ENCODE assay signal across 8 cellular contexts in the genomic region with DNA sequence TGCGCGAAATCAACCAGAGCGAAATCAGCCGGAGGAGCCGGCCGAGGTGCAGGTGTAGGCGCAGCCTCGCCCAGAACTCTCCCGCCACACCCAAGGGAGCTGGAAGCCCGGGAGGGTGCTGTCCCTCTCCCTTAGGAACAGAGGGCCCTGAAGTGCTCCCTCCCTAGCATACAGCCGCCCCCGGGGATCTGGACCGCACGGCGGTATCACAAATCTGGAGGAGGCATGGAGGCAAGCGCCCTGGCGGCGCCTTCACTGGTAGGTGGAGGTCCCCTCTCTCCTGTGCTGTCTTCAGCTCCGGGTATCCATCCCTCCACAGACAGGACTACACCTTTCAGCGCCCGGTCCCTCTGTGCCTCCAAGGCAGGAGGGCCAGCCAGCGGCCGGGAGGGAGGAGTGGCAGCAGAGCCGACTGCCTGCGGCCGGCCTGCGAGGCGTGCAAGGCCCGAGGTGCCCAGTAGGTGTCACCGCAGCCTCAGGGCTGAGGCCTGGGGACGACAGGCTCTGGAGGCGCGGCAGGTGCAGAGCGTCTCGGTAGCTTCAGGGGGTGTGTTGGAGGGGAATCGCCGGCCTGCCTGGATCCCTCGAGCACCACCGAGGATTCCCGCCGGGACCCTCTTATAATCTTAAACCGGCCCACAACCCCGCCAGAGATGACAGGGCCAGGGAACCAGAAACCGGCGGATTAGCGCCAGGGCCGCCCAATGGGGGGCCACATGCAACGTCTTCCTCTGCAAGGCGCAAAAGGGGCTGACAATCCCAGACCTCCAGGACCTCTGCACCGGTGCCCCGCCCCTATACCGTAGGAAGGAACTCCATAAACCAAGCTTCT. TPM values are rescaled to one million over a fixed set of nuclear protein-coding genes. Genes with fewer than 3 reads are reported as not detected.
A peak's percentile ranks its signal among the peaks of the same experiment; 100 is the strongest.
DNase-seq lines count a peak whose midpoint lies in the region; ATAC-seq, FAIRE-seq and TF ChIP-seq lines count a peak whose summit lies in the region.

No MANE protein-coding gene starts in this region.

- DNase-seq in GM13976 (ENCODE audit: low spot score): peak; percentile 94
- DNase-seq in NCI-H2029 (lab: John Stamatoyannopoulos, UW): peak; percentile 41
- peak; percentile 44 for DNase-seq in mammary epithelial cell
- peak; percentile 90 for DNase-seq in kidney
- peak; percentile 50 to 53 for DNase-seq in stimulated activated CD4-positive, alpha-beta T cell treated with anti-CD3 and anti-CD28 coated beads, Interleukin-1b, Interleukin-23, amount 100 ng/mL, for 1 hour (ENCODE audit: low read depth in 2 of 2)
- DNase-seq in NK-92 (lab: John Stamatoyannopoulos, UW; ENCODE audit: unreplicated experiment): no peak

- in situ Hi-C loops in GM13976 (cut with MboI; ENCODE audit: low sequenced_read_pairs, unreplicated experiment) (no loop called here), mammary epithelial cell (cut with MboI; ENCODE audit: low sequenced_read_pairs in 2 of 2) (no loop called here)

- H3K4me1 ChIP-seq in mammary epithelial cell (ENCODE audit: insufficient read depth, low read length): peaks cover 24% of the 10 kb centered on the region
- H3K4me1 ChIP-seq in kidney (ENCODE audit: control insufficient read depth in 1 of 2, insufficient read depth in 1 of 2, low read depth in 1 of 2, low read length in 2 of 2): peaks cover 6 to 14% of the 10 kb centered on the region in 2 donors

- dilution Hi-C loops in mammary epithelial cell (cut with HindIII; ENCODE audit: low sequenced_read_pairs): no loop called here

- 9% methylated on average over 17 of the region's 52 CpGs for WGBS in mammary epithelial cell (ENCODE audit: low coverage, missing lambda C conversion rate)

- CTCF ChIA-PET in mammary epithelial cell (lab: Charles Lee; ENCODE audit: low non-redundant PET): interaction anchor here (0.9 to 1.0 kb wide), 2 partner anchors 46 to 97 kb away, joined by 3 to 6 read pairs; no protein-coding TSS in a partner anchor

- H3K9ac ChIP-seq in mammary epithelial cell (ENCODE audit: insufficient read depth, low read length) (no peak overlapping the region), kidney (ENCODE audit: low read length in 2 of 2) (no peak overlapping the region)

- H3K36me3 ChIP-seq in mammary epithelial cell (ENCODE audit: insufficient read depth, low read length) (no peaks in the 10 kb centered on the region), kidney (ENCODE audit: control insufficient read depth in 1 of 2, insufficient read depth in 2 of 2, low read length in 2 of 2) (peaks cover 0 to 3% of the 10 kb centered on the region in 2 donors)

- H2AFZ ChIP-seq in mammary epithelial cell (ENCODE audit: low read depth, low read length): no peak overlapping the region

- H3K27ac ChIP-seq in mammary epithelial cell (ENCODE audit: insufficient read depth, low read depth, low read length) (no peak overlapping the region), kidney (ENCODE audit: low read depth in 2 of 2, low read length in 2 of 2) (no peak overlapping the region)

- peaks cover 4% of the 10 kb centered on the region for H4K20me1 ChIP-seq in mammary epithelial cell (ENCODE audit: insufficient read depth, low read length)

- H3K4me2 ChIP-seq in mammary epithelial cell (ENCODE audit: insufficient read depth, low read depth, low read length): peak overlapping the region; percentile 53

- peak; percentile 97 for TF ChIP-seq CTCF in GM13976 (IDR thresholded peaks at IDR 0.05; ENCODE audit: borderline replicate concordance, control extremely low read depth, extremely low read depth, insufficient read depth, missing control alignments)
- peak; percentile 86 for TF ChIP-seq CTCF in WI38 (IDR thresholded peaks at IDR 0.05; ENCODE audit: low read depth, low read length)
- TF ChIP-seq CTCF in mammary epithelial cell (conservative IDR thresholded peaks at IDR 0.05 in 1 of 2, IDR thresholded peaks at IDR 0.05 in 1 of 2; ENCODE audit: extremely low read depth in 1 of 2, insufficient read depth in 1 of 2, low read depth in 1 of 2, low read length in 2 of 2): peak; percentile 63 to 78
- peak; percentile 86 for TF ChIP-seq CTCF in kidney (IDR thresholded peaks at IDR 0.05; ENCODE audit: borderline replicate concordance, extremely low read depth, insufficient read depth)

- BruUV-seq in mammary epithelial cell (replicated peaks; lab: Mats Ljungman, UMichigan): no TSS peak

- H3K79me2 ChIP-seq in mammary epithelial cell (ENCODE audit: insufficient read depth, low read length): no peaks in the 10 kb centered on the region

- intact Hi-C loops in mammary epithelial cell (cut with micrococcal nuclease) (loop anchor here (1.0 to 5.0 kb wide), 6 partner anchors 46 to 294 kb away; no protein-coding TSS in a partner anchor), kidney (cut with DNase I) (loop anchor here (10.0 kb wide), 1 partner anchor 97 kb away; no protein-coding TSS in a partner anchor)

- H3K27me3 ChIP-seq in mammary epithelial cell (ENCODE audit: insufficient read depth, low read length): peaks cover 53% of the 10 kb centered on the region

- no peak for FAIRE-seq in kidney (lab: Jason Lieb, UNC)

- H3K4me3 ChIP-seq in WI38 (ENCODE audit: low read depth, low read length): 0 out of 2 replicates have a peak overlapping the region, but pooled peaks have one; percentile 2
- H3K4me3 ChIP-seq in mammary epithelial cell (replicated peaks in 1 of 3; ENCODE audit: insufficient read depth in 1 of 3, low read depth in 2 of 3, low read length in 3 of 3): no peak overlapping the region
- peak overlapping the region; percentile 26 to 47 for H3K4me3 ChIP-seq in kidney (ENCODE audit: low read length in 2 of 2)

- ATAC-seq in HG02852 (IDR thresholded peaks at IDR 0.05; ENCODE audit: unreplicated experiment): peak; percentile 90

- H3K9me3 ChIP-seq in mammary epithelial cell (replicated peaks; ENCODE audit: insufficient read depth, low read length) (no peaks in the 10 kb centered on the region), kidney (ENCODE audit: control insufficient read depth in 1 of 2, low read length in 2 of 2) (no peaks in the 10 kb centered on the region)

RNA-seq across cellular contexts. Expression of a gene that starts 2.8 kb away (rescaled TPM):
- total RNA-seq in mammary epithelial cell (under 1 TPM in 1 of 2 donors, not detected in 1; 0.17 TPM), kidney (0.88 TPM)
- polyA plus RNA-seq in mammary epithelial cell (0.02 TPM), kidney (ENCODE audit: insufficient read depth, low read depth, low replicate concordance) (3.1 TPM)
- polyA minus RNA-seq in mammary epithelial cell: not detected

RNA-seq across cellular contexts. Expression of a gene that starts 16.6 kb away (rescaled TPM):
- total RNA-seq in mammary epithelial cell (under 1 TPM in 1 of 2 donors, not detected in 1; 0.50 TPM), kidney (2.0 TPM)
- polyA plus RNA-seq in mammary epithelial cell (0.01 TPM), kidney (ENCODE audit: insufficient read depth, low read depth, low replicate concordance) (0.73 TPM)
- polyA minus RNA-seq in mammary epithelial cell: not detected

Comparison
In these comparisons a context has a peak if more than half of its experiments do, and no peak if none do; other contexts are left out.
1. H3K4me3 ChIP-seq: peak in WI38 (single experiment) and kidney (2 of 2); none in mammary epithelial cell (0 of 3).
2. Peak in every context shown above with its lines, with median percentiles within 50 percentile points of each other: CTCF ChIP-seq.